In genomic region chr15:74788716-74789151, GRCh38 we compare ENCODE assay signal across 8 cellular contexts.
A peak's percentile ranks its signal among the peaks of the same experiment; 100 is the strongest.
DNase-seq lines count a peak whose midpoint lies in the region; ATAC-seq lines count a peak whose summit lies in the region.

No MANE protein-coding gene starts in this region.

- peak; percentile 33 for ATAC-seq in GM18870 (IDR thresholded peaks at IDR 0.05; ENCODE audit: unreplicated experiment)
- peak; percentile 25 for ATAC-seq in HG02642 (IDR thresholded peaks at IDR 0.05; ENCODE audit: poor library complexity, unreplicated experiment)
- no peak for ATAC-seq in GM19324 (IDR thresholded peaks at IDR 0.05; ENCODE audit: low FRiP score, unreplicated experiment)

- DNase-seq in T-helper 22 cell (ENCODE audit: low read depth) (peak; percentile 61), germinal center (ENCODE audit: low spot score) (peak; percentile 71), dedifferentiated amniotic fluid mesenchymal stem cell (ENCODE audit: extremely low spot score) (no peak), HCEC 1CT (no peak), NCI-H774 (lab: John Stamatoyannopoulos, UW) (no peak)

Comparison
In these comparisons a context has a peak if more than half of its experiments do, and no peak if none do; other contexts are left out.
1. DNase-seq: peak in T-helper 22 cell (single experiment) and germinal center (single experiment); none in dedifferentiated amniotic fluid mesenchymal stem cell (single experiment), HCEC 1CT (single experiment) and NCI-H774 (single experiment).